Comparison of ENCODE assay signal across 9 cellular contexts in the genomic region with DNA sequence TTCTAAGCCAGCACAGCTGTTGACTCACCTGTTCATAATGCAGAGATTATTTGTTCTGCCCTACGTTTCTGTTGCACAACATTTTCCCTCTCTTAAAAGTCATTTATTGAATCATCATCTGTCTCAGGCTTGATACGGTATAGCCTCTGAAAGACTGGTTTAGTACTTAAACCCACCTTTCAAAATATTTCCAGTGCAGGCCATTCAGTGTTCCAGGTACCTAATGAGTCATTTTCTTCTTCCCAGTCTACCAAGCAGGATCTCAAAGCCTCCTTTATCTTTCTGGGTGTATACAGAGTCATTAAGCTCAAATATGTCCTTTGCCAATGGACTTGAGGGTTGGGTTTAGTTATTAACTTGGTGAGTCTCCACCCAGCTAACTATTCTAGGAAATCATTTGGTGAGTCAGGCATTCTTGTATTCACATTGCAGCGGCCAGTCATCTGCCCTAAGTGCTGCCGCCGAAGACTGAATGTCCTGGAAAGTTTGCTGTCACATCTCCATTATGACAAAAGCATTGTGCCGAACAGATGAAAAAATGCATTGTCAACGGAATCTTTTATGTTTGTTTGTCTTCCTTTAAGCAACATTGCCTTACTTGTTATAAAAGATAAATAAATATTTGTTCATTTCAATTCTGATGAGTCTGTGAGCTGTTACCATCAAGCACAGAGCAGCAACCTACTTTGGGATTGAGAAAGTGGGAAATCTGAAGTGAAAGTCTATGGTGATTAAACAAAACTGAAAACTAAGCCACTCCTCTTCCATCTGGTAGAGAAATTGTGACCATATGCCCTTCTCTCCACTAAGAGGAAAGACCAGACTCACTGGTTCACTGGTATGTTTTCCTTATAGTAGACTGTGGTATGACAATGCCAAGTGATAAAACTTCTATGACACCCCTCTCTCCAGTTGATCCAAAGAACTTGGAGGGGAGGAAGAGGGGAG. TPM values are rescaled to one million over a fixed set of nuclear protein-coding genes. Genes with fewer than 3 reads are reported as not detected.
DNase-seq lines count a peak whose midpoint lies in the region.
"Had no signal": no experiment of that assay in that cellular context is flagged by ENCODE, and none has a peak within 500 bp of the region (broad histone marks: within the 10 kb centered on the region; RNA-seq: fewer than 3 reads in every experiment).

No MANE protein-coding gene starts in this region.

- in situ Hi-C loops in Caki2 (cut with HindIII; ENCODE audit: low pct_unique_long_range_greater_than_20kb, low sequenced_read_pairs), result no loop called here

- DNase-seq in Caki2 (ENCODE audit: low read depth) (peak; percentile 96), LHCN-M2 (ENCODE audit: low read depth) (peak; percentile 77), dermis blood vessel endothelial cell (peak; percentile 73), mucosa of gallbladder (ENCODE audit: low spot score) (peak; percentile 56), ecto neural progenitor cell (ENCODE audit: low spot score) (no peak), putamen (ENCODE audit: low spot score) (no peak), NCI-H187 treated with DMSO at 0.1 percent for 48 hours (lab: John Stamatoyannopoulos, UW) (no peak)
- no peak for DNase-seq in activated CD4-positive, alpha-beta T cell treated with anti-CD3 and anti-CD28 coated beads for 1 hour
- DNase-seq: activated effector memory CD4-positive, alpha-beta T cell treated with anti-CD3 and anti-CD28 coated beads, Interleukin-2, amount 50 U/mL, for 16 hours had no signal

RNA-seq across cellular contexts. Expression of gene FAM135A, which starts 14.3 kb away (rescaled TPM):
- 2.5 and 3.6 TPM in 2 replicates for total RNA-seq in Caki2 (2014; rRNA removed; shearing (Covaris generic); ENCODE audit: low replicate concordance)
- 7.9 and 8.8 TPM in 2 replicates for total RNA-seq in LHCN-M2 (2014; rRNA removed)
- polyA plus RNA-seq in LHCN-M2 (2012), result 0.77 TPM
- 15.7 and 22.5 TPM in 2 replicates for total RNA-seq in dermis blood vessel endothelial cell
- total RNA-seq in mucosa of gallbladder, result 31.6 TPM

Comparison
In these comparisons a context has a peak if more than half of its experiments do, and no peak if none do; other contexts are left out.
1. DNase-seq: peak in Caki2 (single experiment), LHCN-M2 (single experiment), dermis blood vessel endothelial cell (single experiment) and mucosa of gallbladder (single experiment); none in activated CD4-positive, alpha-beta T cell treated with anti-CD3 and anti-CD28 coated beads for 1 hour (single experiment), ecto neural progenitor cell (single experiment), putamen (single experiment) and NCI-H187 treated with DMSO at 0.1 percent for 48 hours (single experiment).